In genomic region chr20:50012282-50013263, GRCh38 we compare ENCODE assay signal across 1 cellular context.
A peak's percentile ranks its signal among the peaks of the same experiment; 100 is the strongest.
TF ChIP-seq lines count a peak whose summit lies in the region.

No MANE protein-coding gene starts in this region.

TF ChIP-seq in K562, 482 proteins besides CTCF, POLR2A, EP300 and RAD21 (continued from another document and continues in another):
- TF ChIP-seq ZBTB33 (CRISPR knock-in tag; IDR thresholded peaks at IDR 0.05) = no peak; the same call in 1 of the 2 replicates
- no peak for TF ChIP-seq GABPB1 (CRISPR knock-in tag; IDR thresholded peaks at IDR 0.05)
- TF ChIP-seq MLLT1 (IDR thresholded peaks at IDR 0.05) = no peak
- TF ChIP-seq SREBF1 (IDR thresholded peaks at IDR 0.05; ENCODE audit: borderline replicate concordance, low read depth, low read length) = no peak
- no peak for TF ChIP-seq CHAMP1 (IDR thresholded peaks at IDR 0.05)
- no peak for TF ChIP-seq GMEB1 (CRISPR knock-in tag; IDR thresholded peaks at IDR 0.05)
- no peak for TF ChIP-seq CREBBP (IDR thresholded peaks at IDR 0.05; ENCODE audit: low read depth, low read length)
- TF ChIP-seq ZNF408 (CRISPR knock-in tag; IDR thresholded peaks at IDR 0.05; ENCODE audit: low read depth) = no peak
- no peak for TF ChIP-seq HNRNPL (IDR thresholded peaks at IDR 0.05; ENCODE audit: low read depth, low read length)
- no peak for TF ChIP-seq HDAC3 (IDR thresholded peaks at IDR 0.05; ENCODE audit: borderline replicate concordance, partially characterized antibody)
- no peak for TF ChIP-seq ZNF140 (CRISPR knock-in tag; IDR thresholded peaks at IDR 0.05)
- peak; percentile 80 for TF ChIP-seq MTA2 (IDR thresholded peaks at IDR 0.05; ENCODE audit: low read depth)
- TF ChIP-seq TSHZ1 (CRISPR knock-in tag; IDR thresholded peaks at IDR 0.05) = no peak
- no peak for TF ChIP-seq ATF3 (IDR thresholded peaks at IDR 0.05)
- TF ChIP-seq ATF3 (CRISPR knock-in tag; conservative IDR thresholded peaks at IDR 0.05) = no peak
- 0 out of 2 replicates have a peak, but pooled peaks have one; percentile 22 for TF ChIP-seq RUNX1 (IDR thresholded peaks at IDR 0.05; ENCODE audit: low read depth)
- TF ChIP-seq TCF15 (CRISPR knock-in tag; IDR thresholded peaks at IDR 0.05) = no peak
- no peak for TF ChIP-seq ARNT (IDR thresholded peaks at IDR 0.05)
- TF ChIP-seq POLR2G (IDR thresholded peaks at IDR 0.05; ENCODE audit: low read depth, low read length) = peak; percentile 49; the same call in 1 of the 2 replicates
- peak; percentile 41 for TF ChIP-seq RBM25 (IDR thresholded peaks at IDR 0.05; ENCODE audit: low read depth, low read length, severe bottlenecking)
- no peak; the same call in none of the 2 replicates for TF ChIP-seq CXXC5 (CRISPR knock-in tag; IDR thresholded peaks at IDR 0.05)
- no peak for TF ChIP-seq RFX5 (IDR thresholded peaks at IDR 0.05; ENCODE audit: low read depth, low read length)
- peak; percentile 83 for TF ChIP-seq TCF3 (CRISPR knock-in tag; IDR thresholded peaks at IDR 0.05)
- TF ChIP-seq TAF7 (tag; IDR thresholded peaks at IDR 0.05) = no peak
- no peak for TF ChIP-seq ZHX1 (conservative IDR thresholded peaks at IDR 0.05; ENCODE audit: low read length)
- no peak for TF ChIP-seq POLR2AphosphoS2 (IDR thresholded peaks at IDR 0.05; ENCODE audit: low read length)
- no peak for TF ChIP-seq ZNF431 (CRISPR knock-in tag; IDR thresholded peaks at IDR 0.05)
- TF ChIP-seq PTBP1 (IDR thresholded peaks at IDR 0.05; ENCODE audit: low read depth, low read length) = no peak
- TF ChIP-seq TSC22D4 (tag; IDR thresholded peaks at IDR 0.05) = no peak
- peak; percentile 86 for TF ChIP-seq TAL1 (IDR thresholded peaks at IDR 0.05)
- no peak for TF ChIP-seq MXD1 (CRISPR knock-in tag; IDR thresholded peaks at IDR 0.05; ENCODE audit: borderline replicate concordance, poor library complexity, severe bottlenecking)
- no peak for TF ChIP-seq CBX5 (IDR thresholded peaks at IDR 0.05; ENCODE audit: borderline replicate concordance, low read depth)
- no peak for TF ChIP-seq PURB (CRISPR knock-in tag; IDR thresholded peaks at IDR 0.05; ENCODE audit: low read depth)
- TF ChIP-seq ZNF79 (CRISPR knock-in tag; IDR thresholded peaks at IDR 0.05; ENCODE audit: low read depth) = no peak
- peak; percentile 40; the same call in 1 of the 2 replicates for TF ChIP-seq L3MBTL2 (IDR thresholded peaks at IDR 0.05)
- TF ChIP-seq ZBTB7A (IDR thresholded peaks at IDR 0.05; ENCODE audit: borderline replicate concordance, control insufficient read depth, low read depth, low read length) = peak; percentile 19; the same call in 1 of the 2 replicates
- no peak for TF ChIP-seq ZC3H8 (IDR thresholded peaks at IDR 0.05)
- TF ChIP-seq ZBTB43 (CRISPR knock-in tag; IDR thresholded peaks at IDR 0.05) = no peak
- no peak for TF ChIP-seq KLF1 (tag; IDR thresholded peaks at IDR 0.05)
- TF ChIP-seq ZNF707 (CRISPR knock-in tag; conservative IDR thresholded peaks at IDR 0.05) = no peak
- TF ChIP-seq ZBTB2 (IDR thresholded peaks at IDR 0.05) = no peak
- no peak for TF ChIP-seq HBP1 (CRISPR knock-in tag; IDR thresholded peaks at IDR 0.05)
- no peak for TF ChIP-seq POLR3G (IDR thresholded peaks at IDR 0.05; ENCODE audit: extremely low read depth, insufficient read length, insufficient replicate concordance)
